ENCODE assay signal across 16 cellular contexts in the genomic region with DNA sequence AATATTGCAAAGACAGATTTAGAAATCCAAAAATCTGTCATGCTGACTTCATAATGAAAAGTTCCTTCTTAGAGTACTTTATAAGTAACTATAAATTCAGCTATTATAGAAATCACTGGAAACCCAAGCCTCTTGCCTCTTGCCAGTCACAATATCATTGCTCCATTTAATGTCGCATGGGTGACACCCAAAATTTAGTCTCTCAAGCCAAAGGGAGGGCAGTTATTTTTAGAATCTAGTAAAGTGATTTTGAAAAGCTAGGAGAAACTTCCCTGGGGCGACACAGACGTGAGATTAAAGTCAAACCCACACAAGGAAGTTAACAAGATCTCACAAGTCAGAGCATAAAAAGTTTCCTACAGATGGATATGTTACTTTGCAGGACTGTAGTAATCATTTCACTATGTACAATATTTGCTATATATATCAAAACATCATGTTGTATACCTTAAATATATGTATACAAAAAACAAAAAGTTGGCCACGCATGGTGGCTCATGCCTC.
DNase-seq lines count a peak whose midpoint lies in the region; ATAC-seq and TF ChIP-seq lines count a peak whose summit lies in the region.
"Had no signal": no experiment of that assay in that cellular context is flagged by ENCODE, and none has a peak within 500 bp of the region (broad histone marks: within the 10 kb centered on the region; RNA-seq: fewer than 3 reads in every experiment).

No MANE protein-coding gene starts in this region.

- H3K27ac ChIP-seq in right cardiac atrium (ENCODE audit: low read length) (no peak overlapping the region), epithelial cell of prostate (peak overlapping the region; percentile 14), prostate gland (no peak overlapping the region), thoracic aorta (no peak overlapping the region)
- H3K27ac ChIP-seq: 22Rv1, BLaER1 had no signal

- H3K4me1 ChIP-seq in right cardiac atrium (ENCODE audit: control insufficient read depth, insufficient read depth, low read length) = peaks cover 7% of the 10 kb centered on the region
- no peaks in the 10 kb centered on the region for H3K4me1 ChIP-seq in prostate gland (replicated peaks)
- H3K4me1 ChIP-seq in thoracic aorta (ENCODE audit: control insufficient read depth in 1 of 2, low read depth in 2 of 2) = peaks cover 16 to 33% of the 10 kb centered on the region in 2 donors
- H3K4me1 ChIP-seq: BLaER1, Caco-2 had no signal

- TF ChIP-seq CTCF in prostate gland (IDR thresholded peaks at IDR 0.05) (no peak), thoracic aorta (IDR thresholded peaks at IDR 0.05) (no peak)

- no peak for TF ChIP-seq POLR2A in prostate gland (IDR thresholded peaks at IDR 0.05)

- no peaks in the 10 kb centered on the region for H3K36me3 ChIP-seq in prostate gland
- no peaks in the 10 kb centered on the region for H3K36me3 ChIP-seq in thoracic aorta
- H3K36me3 ChIP-seq: BLaER1, HAP-1 had no signal

- DNase-seq in Right ventricle myocardium superior (no peak), right cardiac atrium (no peak), epithelial cell of prostate (ENCODE audit: low read depth, low spot score) (no peak), prostate gland (ENCODE audit: low spot score) (peak; percentile 11), thoracic aorta (ENCODE audit: low spot score) (no peak), HK-2 (ENCODE audit: unreplicated experiment) (no peak)
- DNase-seq: AML-193; Caco-2; CD8-positive, alpha-beta memory T cell; DND-41; GDM1 had no signal

- H3K27me3 ChIP-seq in right cardiac atrium (ENCODE audit: control insufficient read depth, insufficient read depth) (no peaks in the 10 kb centered on the region), prostate gland (replicated peaks; ENCODE audit: insufficient read depth) (no peaks in the 10 kb centered on the region), thoracic aorta (replicated peaks; ENCODE audit: insufficient read depth) (no peaks in the 10 kb centered on the region)
- H3K27me3 ChIP-seq: BLaER1 had no signal

- intact Hi-C loops in Right ventricle myocardium superior (cut with DNase I) (no loop called here), right cardiac atrium (cut with DNase I) (no loop called here), prostate gland (cut with DNase I) (no loop called here)

- H3K4me3 ChIP-seq in right cardiac atrium (ENCODE audit: low read length) (no peak overlapping the region), prostate gland (no peak overlapping the region), thoracic aorta (peak overlapping the region; percentile 52)
- H3K4me3 ChIP-seq: BLaER1, HAP-1 had no signal

- ATAC-seq in Right ventricle myocardium superior (ENCODE audit: poor library complexity) = peak; percentile 16
- ATAC-seq in right cardiac atrium = no peak
- no peak for ATAC-seq in thoracic aorta (ENCODE audit: insufficient number of reproducible peaks, low FRiP score, low read depth)
- no peak for ATAC-seq in GM21737 (IDR thresholded peaks at IDR 0.05; ENCODE audit: unreplicated experiment)
- ATAC-seq in HG03460 (IDR thresholded peaks at IDR 0.05; ENCODE audit: unreplicated experiment) = no peak

- 49% methylated on average over 4 of the region's 4 CpGs for WGBS in right cardiac atrium
- 33% methylated on average over 4 of the region's 4 CpGs for WGBS in prostate gland

- H3K9me3 ChIP-seq in right cardiac atrium (ENCODE audit: control insufficient read depth, low read length) (no peaks in the 10 kb centered on the region), prostate gland (no peaks in the 10 kb centered on the region), thoracic aorta (no peaks in the 10 kb centered on the region)
- H3K9me3 ChIP-seq: BLaER1, Caco-2, HAP-1 had no signal
